10 cellular contexts compared by ENCODE assay signal in the genomic region with DNA sequence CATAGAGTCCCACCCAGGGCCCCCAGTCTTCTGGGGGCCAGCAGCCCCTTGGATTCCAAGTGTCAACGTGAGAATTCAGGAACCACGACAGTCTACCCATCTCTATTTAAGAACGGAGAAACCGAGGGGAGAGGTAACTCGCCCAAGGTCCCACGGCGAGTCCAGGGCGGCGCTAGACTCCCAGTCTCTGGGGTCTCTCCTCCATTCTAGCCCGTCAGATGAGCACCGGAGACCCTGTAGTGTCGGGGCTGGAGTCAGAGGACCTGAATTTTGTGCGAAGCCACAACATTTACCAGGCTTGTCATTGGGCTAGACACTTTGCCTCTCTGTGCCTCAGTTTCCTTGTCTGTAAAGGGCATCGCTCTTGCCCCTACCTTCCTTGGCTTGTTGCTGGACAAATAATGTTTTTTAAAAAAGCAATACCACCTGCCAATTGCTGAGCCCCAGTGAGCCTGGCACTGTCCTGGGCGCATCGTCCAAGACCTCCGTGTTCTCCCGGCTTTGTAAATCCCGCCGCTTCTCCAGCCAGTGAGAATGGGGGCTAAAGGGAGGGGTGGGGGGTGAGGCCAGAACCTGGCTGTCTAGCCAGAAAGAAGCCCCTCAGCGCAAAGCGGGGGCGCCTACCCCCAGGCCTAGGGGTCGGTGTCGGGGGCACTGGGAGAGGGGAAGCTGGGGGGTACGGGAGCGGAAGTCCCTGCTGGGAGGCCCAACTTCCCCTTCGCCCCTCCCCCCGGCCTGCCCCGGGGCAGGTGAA.
DNase-seq lines count a peak whose midpoint lies in the region; ATAC-seq, FAIRE-seq and TF ChIP-seq lines count a peak whose summit lies in the region.
"Had no signal": no experiment of that assay in that cellular context is flagged by ENCODE, and none has a peak within 500 bp of the region (broad histone marks: within the 10 kb centered on the region; RNA-seq: fewer than 3 reads in every experiment).

No MANE protein-coding gene starts in this region.

- ATAC-seq in activated B cell treated with CpG ODN at 0.5 μM for 24 hours (ENCODE audit: low read depth) (no peak), sciatic nerve (peak; percentile 20)

- CTCF ChIA-PET in activated B cell treated with CpG ODN at 0.5 μM for 24 hours (lab: Charles Lee) = interaction anchor here (1.2 to 3.3 kb wide), 5 partner anchors 29 to 164 kb away, joined by 5 to 40 read pairs (median 8); no protein-coding TSS in a partner anchor

- POLR2A ChIA-PET in activated B cell treated with CpG ODN at 0.5 μM for 24 hours (lab: Charles Lee) = interaction anchor here (0.6 to 1.5 kb wide), 6 partner anchors 11 to 120 kb away, joined by 3 to 8 read pairs (median 4); no protein-coding TSS in a partner anchor

- no peak for TF ChIP-seq CTCF in GM06990 (IDR thresholded peaks at IDR 0.05; ENCODE audit: insufficient read depth, low read length, poor library complexity, severe bottlenecking)
- TF ChIP-seq CTCF in activated B cell treated with CpG ODN at 0.5 μM for 24 hours (IDR thresholded peaks at IDR 0.05) = no peak
- no peak for TF ChIP-seq CTCF in D721Med (IDR thresholded peaks at IDR 0.05; ENCODE audit: insufficient read depth, missing control alignments)

- intact Hi-C loops in activated B cell treated with CpG ODN at 0.5 μM for 24 hours (cut with micrococcal nuclease) = loop anchor here (1.0 to 5.0 kb wide), 4 partner anchors 13 to 354 kb away; a partner anchor contains a TSS
- intact Hi-C loops in sciatic nerve (cut with DNase I) = no loop called here

- H3K36me3 ChIP-seq in GM06990 (ENCODE audit: control insufficient read depth, insufficient read depth, low read length) = no peaks in the 10 kb centered on the region

- no peaks in the 10 kb centered on the region for H3K36me3 Mint-ChIP-seq in activated B cell treated with CpG ODN at 0.5 μM for 24 hours (ENCODE audit: low read depth)

- no peak for FAIRE-seq in D721Med (lab: Jason Lieb, UNC)

- H3K4me1 Mint-ChIP-seq in activated B cell treated with CpG ODN at 0.5 μM for 24 hours = peaks cover 13% of the 10 kb centered on the region

- DNase-seq in GM06990 (ENCODE audit: extremely low read depth, insufficient read length) (no peak), activated B cell treated with CpG ODN at 0.5 μM for 24 hours (peak; percentile 49), sciatic nerve (ENCODE audit: low spot score) (no peak), D721Med (ENCODE audit: insufficient read length, low spot score) (no peak), DMS53 treated with DMSO at 0.1 percent for 48 hours (lab: John Stamatoyannopoulos, UW; ENCODE audit: unreplicated experiment) (no peak), NCI-H345 (lab: John Stamatoyannopoulos, UW) (no peak)
- DNase-seq in stimulated activated CD4-positive, alpha-beta T cell treated with anti-CD3 and anti-CD28 coated beads, Interleukin-15, amount 100 ng/mL, for 24 hours = no peak
- DNase-seq: NCI-H2107 had no signal

- peak overlapping the region; percentile 60 for H3K27ac Mint-ChIP-seq in activated B cell treated with CpG ODN at 0.5 μM for 24 hours

- H3K27me3 ChIP-seq in GM06990 (replicated peaks; ENCODE audit: control insufficient read depth, insufficient read depth, low read length) = peaks cover under 1% of the 10 kb centered on the region; the same call in 1 of the 2 replicates

- no peaks in the 10 kb centered on the region for H3K9me3 Mint-ChIP-seq in activated B cell treated with CpG ODN at 0.5 μM for 24 hours
- H3K9me3 Mint-ChIP-seq: neural crest cell had no signal

- peak overlapping the region; percentile 25 for H3K4me3 ChIP-seq in GM06990 (replicated peaks; ENCODE audit: low read depth, low read length)
- peak overlapping the region; percentile 6 for H3K4me3 ChIP-seq in iPS-11a (ENCODE audit: low read depth, low read length)

- H3K4me3 Mint-ChIP-seq in activated B cell treated with CpG ODN at 0.5 μM for 24 hours = no peak overlapping the region
- H3K4me3 Mint-ChIP-seq: neural crest cell had no signal

- peaks cover 5% of the 10 kb centered on the region for H3K27me3 Mint-ChIP-seq in activated B cell treated with CpG ODN at 0.5 μM for 24 hours
